10 cellular contexts compared by ENCODE assay signal in genomic region chr5:138603521-138603920, GRCh38. TPM values are rescaled to one million over a fixed set of nuclear protein-coding genes. Genes with fewer than 3 reads are reported as not detected.
DNase-seq lines count a peak whose midpoint lies in the region; ATAC-seq and TF ChIP-seq lines count a peak whose summit lies in the region.
"Had no signal": no experiment of that assay in that cellular context is flagged by ENCODE, and none has a peak within 500 bp of the region (broad histone marks: within the 10 kb centered on the region; RNA-seq: fewer than 3 reads in every experiment).

No MANE protein-coding gene starts in this region.

- no peak overlapping the region for H3K27ac ChIP-seq in CD4-positive, alpha-beta memory T cell (ENCODE audit: low read depth, low read length)
- H3K27ac ChIP-seq: suprapubic skin had no signal

- no peaks in the 10 kb centered on the region for H3K36me3 Mint-ChIP-seq in glutamatergic neuron (ENCODE audit: unreplicated experiment)
- H3K36me3 Mint-ChIP-seq in CD4-positive, alpha-beta memory T cell = no peaks in the 10 kb centered on the region

- H3K4me1 Mint-ChIP-seq in glutamatergic neuron (ENCODE audit: low read depth, unreplicated experiment) = peaks cover 34% of the 10 kb centered on the region
- peaks cover 0 to 6% (median under 1%) of the 10 kb centered on the region in 4 donors for H3K4me1 Mint-ChIP-seq in CD4-positive, alpha-beta memory T cell

- intact Hi-C loops in CD4-positive, alpha-beta memory T cell (cut with micrococcal nuclease) = no loop called here

- H3K9me3 Mint-ChIP-seq in glutamatergic neuron (ENCODE audit: unreplicated experiment) = peaks cover 3% of the 10 kb centered on the region
- no peaks in the 10 kb centered on the region for H3K9me3 Mint-ChIP-seq in CD4-positive, alpha-beta memory T cell

- no peak for TF ChIP-seq CTCF in glutamatergic neuron (IDR thresholded peaks at IDR 0.05; ENCODE audit: partially characterized antibody, unreplicated experiment)

- DNase-seq in Caki2 (ENCODE audit: low read depth) = peak; percentile 9
- DNase-seq in M059J (ENCODE audit: low read depth) = peak; percentile 33
- DNase-seq in glutamatergic neuron = no peak
- DNase-seq in CD4-positive, alpha-beta memory T cell = no peak
- no peak for DNase-seq in OCI-M2 (lab: John Stamatoyannopoulos, UW; ENCODE audit: unreplicated experiment)
- no peak for DNase-seq in pons (ENCODE audit: low spot score)
- DNase-seq in DMS153 (lab: John Stamatoyannopoulos, UW) = no peak
- DNase-seq: activated CD4-positive, CD25-positive, alpha-beta regulatory T cell treated with anti-CD3 and anti-CD28 coated beads, Interleukin-2, amount 50 U/mL, for 72 hours had no signal

- H3K27me3 Mint-ChIP-seq in glutamatergic neuron (ENCODE audit: unreplicated experiment) = peaks cover 8% of the 10 kb centered on the region
- peaks cover 27 to 29% of the 10 kb centered on the region in 2 donors for H3K27me3 Mint-ChIP-seq in CD4-positive, alpha-beta memory T cell

- no peaks in the 10 kb centered on the region for H3K36me3 ChIP-seq in CD4-positive, alpha-beta memory T cell (ENCODE audit: insufficient read depth, low read length)
- H3K36me3 ChIP-seq: suprapubic skin had no signal

- no peak overlapping the region for H3K4me3 ChIP-seq in CD4-positive, alpha-beta memory T cell (ENCODE audit: low read length in 2 of 2)
- H3K4me3 ChIP-seq: suprapubic skin had no signal

- no peaks in the 10 kb centered on the region for H3K9me3 ChIP-seq in CD4-positive, alpha-beta memory T cell (ENCODE audit: control insufficient read depth in 1 of 2, low read length in 2 of 2)
- H3K9me3 ChIP-seq: suprapubic skin had no signal

- peak overlapping the region; percentile 73 for H3K27ac Mint-ChIP-seq in glutamatergic neuron (ENCODE audit: unreplicated experiment)
- no peak overlapping the region for H3K27ac Mint-ChIP-seq in CD4-positive, alpha-beta memory T cell

- CTCF ChIA-PET in CD4-positive, alpha-beta memory T cell (lab: Charles Lee; ENCODE audit: partially characterized antibody) = interaction anchor here (1.5 to 1.6 kb wide), 2 partner anchors 10 to 24 kb away, joined by 3 to 5 read pairs; no protein-coding TSS in a partner anchor

- H3K4me1 ChIP-seq in CD4-positive, alpha-beta memory T cell (ENCODE audit: insufficient read depth, low read length) = peaks cover 5% of the 10 kb centered on the region

- POLR2A ChIA-PET in CD4-positive, alpha-beta memory T cell (lab: Charles Lee; ENCODE audit: partially characterized antibody) = no interaction called here

- no peaks in the 10 kb centered on the region for H3K27me3 ChIP-seq in CD4-positive, alpha-beta memory T cell (ENCODE audit: insufficient read depth, low read length)
- H3K27me3 ChIP-seq: suprapubic skin had no signal

- H3K4me3 Mint-ChIP-seq in glutamatergic neuron (ENCODE audit: unreplicated experiment) = peak overlapping the region; percentile 75
- no peak overlapping the region for H3K4me3 Mint-ChIP-seq in CD4-positive, alpha-beta memory T cell

- in situ Hi-C loops in Caki2 (cut with HindIII; ENCODE audit: low pct_unique_long_range_greater_than_20kb, low sequenced_read_pairs) = no loop called here

- ATAC-seq in GM18907 (IDR thresholded peaks at IDR 0.05; ENCODE audit: unreplicated experiment) = peak; percentile 55

RNA-seq across cellular contexts. Expression of gene HSPA9, which starts 28.3 kb away (rescaled TPM):
- total RNA-seq in Caki2 (2014; rRNA removed; shearing (Covaris generic); ENCODE audit: low replicate concordance) = 234 and 247 TPM in 2 replicates
- 241 and 270 TPM in 2 replicates for total RNA-seq in M059J (2014; rRNA removed; shearing (Covaris generic))
- total RNA-seq in glutamatergic neuron (ENCODE audit: unreplicated experiment) = 184 TPM
- 100 to 1,000 TPM; 144 to 171 TPM for total RNA-seq in CD4-positive, alpha-beta memory T cell
- 100 to 1,000 TPM; 144 to 163 TPM for polyA plus RNA-seq in CD4-positive, alpha-beta memory T cell

Comparison
In these comparisons a context has a peak if more than half of its experiments do, and no peak if none do; other contexts are left out.
1. DNase-seq: peak in Caki2 (single experiment) and M059J (single experiment); none in glutamatergic neuron (single experiment), CD4-positive, alpha-beta memory T cell (0 of 5), OCI-M2 (single experiment), pons (single experiment) and DMS153 (single experiment).